Comparison of ENCODE assay signal across 9 cellular contexts in genomic region chr19:12126707-12127106, GRCh38. TPM values are rescaled to one million over a fixed set of nuclear protein-coding genes. Genes with fewer than 3 reads are reported as not detected.
DNase-seq lines count a peak whose midpoint lies in the region; ATAC-seq and TF ChIP-seq lines count a peak whose summit lies in the region.
"Had no signal": no experiment of that assay in that cellular context is flagged by ENCODE, and none has a peak within 500 bp of the region (broad histone marks: within the 10 kb centered on the region; RNA-seq: fewer than 3 reads in every experiment).

No MANE protein-coding gene starts in this region.

- no peak for TF ChIP-seq POLR2A in prostate gland (IDR thresholded peaks at IDR 0.05)

- H3K4me1 ChIP-seq in prostate gland (replicated peaks): no peaks in the 10 kb centered on the region
- H3K4me1 ChIP-seq: A549 had no signal

- 41% methylated on average over 2 of the region's 2 CpGs for WGBS in prostate gland

- H3K27me3 ChIP-seq in prostate gland (replicated peaks; ENCODE audit: insufficient read depth): no peaks in the 10 kb centered on the region

- DNase-seq in NCI-H1417 (lab: John Stamatoyannopoulos, UW) (peak in 2 of 3 experiments; percentile 2 to 39), NCI-H1417 treated with DMSO at 0.1 percent for 48 hours (lab: John Stamatoyannopoulos, UW) (no peak), NAMALWA (ENCODE audit: low spot score) (peak; percentile 46), epithelial cell of proximal tubule (ENCODE audit: low read depth) (no peak), prostate gland (ENCODE audit: low spot score) (no peak), NCI-H1930 (lab: John Stamatoyannopoulos, UW) (no peak)

- no peak for ATAC-seq in GM18870 (IDR thresholded peaks at IDR 0.05; ENCODE audit: unreplicated experiment)
- no peak for ATAC-seq in HG03442 (IDR thresholded peaks at IDR 0.05; ENCODE audit: unreplicated experiment)
- ATAC-seq: A549 had no signal

- no peaks in the 10 kb centered on the region for H3K9me3 ChIP-seq in prostate gland

- no peaks in the 10 kb centered on the region for H3K36me3 ChIP-seq in prostate gland

- intact Hi-C loops in prostate gland (cut with DNase I): no loop called here

- no peak overlapping the region for H3K4me3 ChIP-seq in epithelial cell of proximal tubule (ENCODE audit: low read depth, low read length)
- no peak overlapping the region for H3K4me3 ChIP-seq in prostate gland
- H3K4me3 ChIP-seq: A549 had no signal

- no peak overlapping the region for H3K27ac ChIP-seq in prostate gland
- H3K27ac ChIP-seq: A549 had no signal

- peak; percentile 49 for TF ChIP-seq CTCF in epithelial cell of proximal tubule (conservative IDR thresholded peaks at IDR 0.05; ENCODE audit: low read depth, low read length)
- peak in 3 of 4 experiments; percentile 25 to 44 (median 43) for TF ChIP-seq CTCF in prostate gland (IDR thresholded peaks at IDR 0.05)

RNA-seq across cellular contexts. Expression of gene ZNF20, which starts 13.4 kb away (rescaled TPM):
- 2.2 and 2.3 TPM in 2 replicates for total RNA-seq in epithelial cell of proximal tubule
- total RNA-seq in prostate gland: 1 to 10 TPM in 1 of 2 donors, not detected in 1; 6.0 TPM

RNA-seq across cellular contexts. Expression of gene ZNF625, which starts 29.8 kb away (rescaled TPM):
- 3.1 and 4.6 TPM in 2 replicates for total RNA-seq in epithelial cell of proximal tubule
- 10 to 100 TPM in 1 of 2 donors, 1 to 10 TPM in 1; 7.8 to 15.6 TPM for total RNA-seq in prostate gland

RNA-seq across cellular contexts. Expression of gene ZNF136, which starts 36.2 kb away (rescaled TPM):
- 1.4 and 1.8 TPM in 2 replicates for total RNA-seq in epithelial cell of proximal tubule
- total RNA-seq in prostate gland: 10 to 100 TPM; 11.9 to 14.9 TPM

Comparison
In these comparisons a context has a peak if more than half of its experiments do, and no peak if none do; other contexts are left out.
1. DNase-seq: peak in NCI-H1417 (2 of 3) and NAMALWA (single experiment); none in NCI-H1417 treated with DMSO at 0.1 percent for 48 hours (single experiment), epithelial cell of proximal tubule (single experiment), prostate gland (single experiment) and NCI-H1930 (0 of 2).